In genomic region chr5:14251733-14252132, GRCh38 we compare ENCODE assay signal across 11 cellular contexts.
A peak's percentile ranks its signal among the peaks of the same experiment; 100 is the strongest.
DNase-seq lines count a peak whose midpoint lies in the region; ATAC-seq and TF ChIP-seq lines count a peak whose summit lies in the region.
"Had no signal": no experiment of that assay in that cellular context is flagged by ENCODE, and none has a peak within 500 bp of the region (broad histone marks: within the 10 kb centered on the region; RNA-seq: fewer than 3 reads in every experiment).

No MANE protein-coding gene starts in this region.

- no peaks in the 10 kb centered on the region for H3K9me3 ChIP-seq in Caco-2

- peaks cover 8% of the 10 kb centered on the region; the same call in 1 of the 2 replicates for H3K4me1 ChIP-seq in Caco-2

- H3K9me3 Mint-ChIP-seq in Caco-2 (ENCODE audit: unreplicated experiment) (no peaks in the 10 kb centered on the region), activated B cell treated with CpG ODN at 0.5 μM for 24 hours (peaks cover 4% of the 10 kb centered on the region)

- no peak overlapping the region for H3K4me3 ChIP-seq in Caco-2 (ENCODE audit: low read depth, low read length)

- H3K36me3 ChIP-seq in Caco-2 (ENCODE audit: control insufficient read depth, insufficient read depth, low read length) = no peaks in the 10 kb centered on the region

- no TSS peak for BruUV-seq in Caco-2 (replicated peaks; lab: Mats Ljungman, UMichigan)

- H3K36me3 Mint-ChIP-seq in Caco-2 (ENCODE audit: insufficient read depth, unreplicated experiment) = peaks cover 18% of the 10 kb centered on the region
- H3K36me3 Mint-ChIP-seq in activated B cell treated with CpG ODN at 0.5 μM for 24 hours (ENCODE audit: low read depth) = peaks cover 10% of the 10 kb centered on the region

- CTCF ChIA-PET in Caco-2 (lab: Charles Lee) = no interaction called here
- CTCF ChIA-PET in activated B cell treated with CpG ODN at 0.5 μM for 24 hours (lab: Charles Lee) = no interaction called here

- H3K4me3 Mint-ChIP-seq in Caco-2 (ENCODE audit: unreplicated experiment) (no peak overlapping the region), activated B cell treated with CpG ODN at 0.5 μM for 24 hours (peak overlapping the region; percentile 28)
- H3K4me3 Mint-ChIP-seq: natural killer cell treated with Interleukin-12 subunit alpha and Interleukin-12 subunit beta and Interleukin-15 and Interleukin-18, amount 100 ng/mL, for 72 hours; T-helper 1 cell treated with Interleukin-12 subunit alpha and Interleukin-12 subunit beta and Interleukin-4 antibody, amounts not matched to agents 30 μg/mL and 1 μg/mL, for 36 hours had no signal

- no peak for TF ChIP-seq CTCF in Caco-2 (IDR thresholded peaks at IDR 0.05; ENCODE audit: insufficient read depth in 1 of 2, low read depth in 1 of 2, low read length in 1 of 2, severe bottlenecking in 1 of 2, unreplicated experiment in 1 of 2)
- no peak for TF ChIP-seq CTCF in activated B cell treated with CpG ODN at 0.5 μM for 24 hours (IDR thresholded peaks at IDR 0.05)

- no peaks in the 10 kb centered on the region for H3K27me3 ChIP-seq in Caco-2 (replicated peaks; ENCODE audit: control insufficient read depth, insufficient read depth, low read length)

- H3K27me3 Mint-ChIP-seq in Caco-2 (ENCODE audit: insufficient read depth, unreplicated experiment) (no peaks in the 10 kb centered on the region), activated B cell treated with CpG ODN at 0.5 μM for 24 hours (no peaks in the 10 kb centered on the region)
- H3K27me3 Mint-ChIP-seq: natural killer cell treated with Interleukin-12 subunit alpha and Interleukin-12 subunit beta and Interleukin-15 and Interleukin-18, amount 100 ng/mL, for 72 hours had no signal

- POLR2A ChIA-PET in Caco-2 (lab: Charles Lee) = interaction anchor here (0.6 kb wide), 2 partner anchors 21 to 111 kb away, joined by 3 to 4 read pairs; no protein-coding TSS in a partner anchor
- POLR2A ChIA-PET in activated B cell treated with CpG ODN at 0.5 μM for 24 hours (lab: Charles Lee) = interaction anchor here (1.0 kb wide), 2 partner anchors 43 to 107 kb away, joined by 3 read pairs; no protein-coding TSS in a partner anchor

- peak; percentile 67 for ATAC-seq in HG02885 (IDR thresholded peaks at IDR 0.05; ENCODE audit: poor library complexity, unreplicated experiment)
- ATAC-seq in activated B cell treated with CpG ODN at 0.5 μM for 24 hours (ENCODE audit: low read depth) = no peak
- ATAC-seq in GM21825 (IDR thresholded peaks at IDR 0.05; ENCODE audit: unreplicated experiment) = no peak

- intact Hi-C loops in Caco-2 (cut with micrococcal nuclease; ENCODE audit: unreplicated experiment) (no loop called here), activated B cell treated with CpG ODN at 0.5 μM for 24 hours (cut with micrococcal nuclease) (loop anchor here (2.0 kb wide), 2 partner anchors 13 to 35 kb away; no protein-coding TSS in a partner anchor)

- peak overlapping the region; percentile 7 for H3K27ac Mint-ChIP-seq in Caco-2 (ENCODE audit: unreplicated experiment)
- peak overlapping the region; percentile 87 for H3K27ac Mint-ChIP-seq in activated B cell treated with CpG ODN at 0.5 μM for 24 hours
- H3K27ac Mint-ChIP-seq: natural killer cell treated with Interleukin-12 subunit alpha and Interleukin-12 subunit beta and Interleukin-15 and Interleukin-18, amount 100 ng/mL, for 72 hours; T-helper 1 cell treated with Interleukin-12 subunit alpha and Interleukin-12 subunit beta and Interleukin-4 antibody, amounts not matched to agents 30 μg/mL and 1 μg/mL, for 36 hours had no signal

- DNase-seq in Caco-2 = no peak
- DNase-seq in GM19240 (ENCODE audit: insufficient read length, low spot score) = peak; percentile 14
- DNase-seq in activated B cell treated with CpG ODN at 0.5 μM for 24 hours = no peak
- DNase-seq in D341Med (ENCODE audit: low spot score) = no peak
- no peak for DNase-seq in AG08395 (ENCODE audit: low spot score)
- no peak for DNase-seq in stimulated activated CD8-positive, alpha-beta memory T cell treated with anti-CD3 and anti-CD28 coated beads, Interleukin-4, amount 100 ng/mL, for 48 hours
- DNase-seq: activated T-cell treated with anti-CD3 and anti-CD28 coated beads, Interleukin-2, amount 50 U/mL, for 48 hours had no signal

- H3K4me1 Mint-ChIP-seq in Caco-2 (ENCODE audit: low read depth, unreplicated experiment) (peaks cover 23% of the 10 kb centered on the region), activated B cell treated with CpG ODN at 0.5 μM for 24 hours (peaks cover 86% of the 10 kb centered on the region)
